Comparison of ENCODE assay signal across 12 cellular contexts in the genomic region with DNA sequence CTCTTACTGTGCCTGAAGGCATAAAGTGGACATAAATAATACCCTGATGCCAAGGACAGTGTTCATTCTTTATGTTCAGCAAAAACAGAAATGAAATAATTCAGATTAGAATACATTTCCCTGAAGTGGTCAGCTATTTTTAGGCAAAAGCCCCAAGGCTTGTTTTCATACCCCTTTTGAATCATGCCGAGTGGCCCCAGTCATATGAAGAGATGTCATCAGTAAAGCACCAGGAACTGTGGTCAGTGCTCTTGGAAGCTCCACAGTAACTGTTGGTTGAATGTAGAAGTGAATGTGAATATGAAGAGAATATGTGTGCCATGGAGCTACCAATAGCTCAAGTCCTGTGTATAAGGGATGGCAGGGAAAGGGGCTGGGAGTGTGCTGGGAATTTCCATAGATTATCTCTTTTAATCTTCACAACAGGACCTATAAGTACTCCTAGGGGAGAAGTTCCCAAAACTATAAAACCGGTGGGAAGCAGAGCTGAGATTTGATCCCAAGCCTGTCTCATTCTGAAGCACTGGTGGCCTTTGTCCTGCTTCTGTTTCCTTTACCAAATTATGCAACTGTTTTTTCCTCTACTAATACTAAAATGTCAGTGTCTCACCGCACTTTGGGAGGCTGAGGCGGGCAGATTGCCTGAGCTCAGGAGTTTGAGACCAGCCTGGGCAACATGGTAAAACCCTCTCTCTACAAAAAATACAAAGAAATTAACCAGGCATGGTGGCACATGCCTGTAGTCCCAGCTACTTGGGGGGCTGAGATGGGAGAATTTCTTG. TPM values are rescaled to one million over a fixed set of nuclear protein-coding genes. Genes with fewer than 3 reads are reported as not detected.
DNase-seq lines count a peak whose midpoint lies in the region; ATAC-seq and TF ChIP-seq lines count a peak whose summit lies in the region.
"Had no signal": no experiment of that assay in that cellular context is flagged by ENCODE, and none has a peak within 500 bp of the region (broad histone marks: within the 10 kb centered on the region; RNA-seq: fewer than 3 reads in every experiment).

No MANE protein-coding gene starts in this region.

- intact Hi-C loops in activated CD4-positive, alpha-beta T cell treated with anti-CD3 and anti-CD28 coated beads, Interleukin-2, amount 10 ng/mL, durations not matched to agents 24 days and 14 days (cut with micrococcal nuclease) = loop anchor here (2.0 to 5.0 kb wide), 2 partner anchors 43 to 149 kb away; partner anchors contain the start of genes C4orf46 and ETFDH

- DNase-seq in activated CD4-positive, alpha-beta T cell treated with anti-CD3 and anti-CD28 coated beads, Interleukin-2, amount 10 ng/mL, durations not matched to agents 24 days and 14 days = no peak
- DNase-seq in activated CD4-positive, alpha-beta T cell treated with anti-CD3 and anti-CD28 coated beads, Interleukin-2, amount 50 U/mL, for 1 hour = no peak
- DNase-seq in stimulated activated naive CD8-positive, alpha-beta T cell treated with anti-CD3 and anti-CD28 coated beads, Interleukin-15, Interleukin-2, amounts not matched to agents 100 U/mL and 50 U/mL, for 24 hours = no peak
- DNase-seq in ureter (ENCODE audit: low spot score) = no peak
- no peak for DNase-seq in GM10248 (ENCODE audit: extremely low spot score)
- DNase-seq in DMS114 treated with DMSO at 0.1 percent for 48 hours (lab: John Stamatoyannopoulos, UW; ENCODE audit: unreplicated experiment) = no peak
- DNase-seq: activated CD8-positive, alpha-beta memory T cell treated with anti-CD3 and anti-CD28 coated beads, Interleukin-2, amount 50 U/mL, for 48 hours; NCI-H2107; stimulated activated CD4-positive, alpha-beta T cell treated with anti-CD3 and anti-CD28 coated beads, Interleukin-12 subunit alpha, Interleukin-12 subunit beta, amount 100 ng/mL, for 4 hours had no signal

- CTCF ChIA-PET in GM10248 (lab: Yijun Ruan, JAX) = interaction anchor here (0.8 to 1.6 kb wide), 2 partner anchors 30 to 37 kb away, joined by 3 to 4 read pairs; no protein-coding TSS in a partner anchor

- H3K36me3 Mint-ChIP-seq in activated CD4-positive, alpha-beta T cell treated with anti-CD3 and anti-CD28 coated beads, Interleukin-2, amount 10 ng/mL, durations not matched to agents 24 days and 14 days (ENCODE audit: low read depth) = peaks cover 6% of the 10 kb centered on the region
- peaks cover 5% of the 10 kb centered on the region for H3K36me3 Mint-ChIP-seq in brain

- H3K4me1 Mint-ChIP-seq in activated CD4-positive, alpha-beta T cell treated with anti-CD3 and anti-CD28 coated beads, Interleukin-2, amount 10 ng/mL, durations not matched to agents 24 days and 14 days = peaks cover 78% of the 10 kb centered on the region
- peaks cover 51% of the 10 kb centered on the region for H3K4me1 Mint-ChIP-seq in brain

- peak overlapping the region; percentile 50 for H3K27ac Mint-ChIP-seq in activated CD4-positive, alpha-beta T cell treated with anti-CD3 and anti-CD28 coated beads, Interleukin-2, amount 10 ng/mL, durations not matched to agents 24 days and 14 days
- peak overlapping the region in 3 of 5 experiments; percentile 31 to 90 (median 45) for H3K27ac Mint-ChIP-seq in brain

- H3K9me3 Mint-ChIP-seq in activated CD4-positive, alpha-beta T cell treated with anti-CD3 and anti-CD28 coated beads, Interleukin-2, amount 10 ng/mL, durations not matched to agents 24 days and 14 days = no peaks in the 10 kb centered on the region
- H3K9me3 Mint-ChIP-seq in brain = no peaks in the 10 kb centered on the region

- no peaks in the 10 kb centered on the region for H3K27me3 Mint-ChIP-seq in activated CD4-positive, alpha-beta T cell treated with anti-CD3 and anti-CD28 coated beads, Interleukin-2, amount 10 ng/mL, durations not matched to agents 24 days and 14 days
- no peaks in the 10 kb centered on the region for H3K27me3 Mint-ChIP-seq in brain

- H3K4me3 Mint-ChIP-seq in activated CD4-positive, alpha-beta T cell treated with anti-CD3 and anti-CD28 coated beads, Interleukin-2, amount 10 ng/mL, durations not matched to agents 24 days and 14 days = peak overlapping the region; percentile 13
- H3K4me3 Mint-ChIP-seq in brain = no peak overlapping the region

- POLR2A ChIA-PET in GM10248 (lab: Yijun Ruan, JAX) = no interaction called here

- TF ChIP-seq CTCF in brain (conservative IDR thresholded peaks at IDR 0.05) = no peak
- TF ChIP-seq CTCF in GM10248 (IDR thresholded peaks at IDR 0.05; ENCODE audit: control extremely low read depth, extremely low read depth, low read depth, missing control alignments) = no peak

- ATAC-seq in HG02973 (IDR thresholded peaks at IDR 0.05; ENCODE audit: unreplicated experiment) = peak; percentile 40
- ATAC-seq in stimulated activated naive CD8-positive, alpha-beta T cell treated with anti-CD3 and anti-CD28 coated beads, Interleukin-15, Interleukin-2, amounts not matched to agents 100 U/mL and 50 U/mL, for 24 hours = peak; percentile 45
- ATAC-seq: A549 had no signal

RNA-seq across cellular contexts. Expression of gene FNIP2, which starts 52.6 kb away (rescaled TPM):
- 19.1 and 19.2 TPM in 2 replicates for total RNA-seq in activated CD4-positive, alpha-beta T cell treated with anti-CD3 and anti-CD28 coated beads, Interleukin-2, amount 10 ng/mL, durations not matched to agents 24 days and 14 days
- 6.8 TPM for polyA plus RNA-seq in brain (ENCODE audit: insufficient read depth, low read depth, low replicate concordance)
- total RNA-seq in ureter = 45.6 TPM
